ENCODE assay signal across 13 cellular contexts in the genomic region with DNA sequence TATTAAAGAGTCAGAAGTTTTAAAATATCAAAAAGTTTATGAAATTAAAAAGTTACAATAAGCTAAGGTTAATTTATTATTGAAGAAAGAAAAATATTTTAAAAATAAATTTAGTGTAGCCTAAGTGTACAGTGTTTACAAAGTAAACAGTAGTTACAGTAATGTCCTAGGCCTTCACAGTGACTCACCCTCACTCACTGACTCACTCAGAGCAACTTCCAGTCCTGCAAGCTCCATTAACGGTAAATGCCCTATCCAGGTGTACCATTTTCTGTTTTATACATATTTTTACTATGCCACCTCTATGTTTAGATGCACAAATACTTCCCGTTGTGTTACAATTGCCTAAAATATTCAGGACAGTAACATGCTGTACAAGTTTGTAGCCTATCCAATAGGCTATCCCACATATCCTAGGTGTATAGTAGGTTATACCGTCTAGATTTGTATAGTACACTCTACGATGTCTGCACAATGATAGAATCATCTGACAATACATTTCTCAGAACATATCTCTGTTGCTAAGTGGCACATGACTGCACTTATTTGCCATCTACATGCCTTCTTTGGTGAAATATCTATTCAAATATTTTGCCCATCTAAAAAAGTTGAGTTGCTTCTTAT.
DNase-seq lines count a peak whose midpoint lies in the region; ATAC-seq and TF ChIP-seq lines count a peak whose summit lies in the region.
"Had no signal": no experiment of that assay in that cellular context is flagged by ENCODE, and none has a peak within 500 bp of the region (broad histone marks: within the 10 kb centered on the region; RNA-seq: fewer than 3 reads in every experiment).

No MANE protein-coding gene starts in this region.

- H3K27me3 ChIP-seq in PC-9 (ENCODE audit: insufficient read depth, low read depth) (no peaks in the 10 kb centered on the region), left lung (no peaks in the 10 kb centered on the region)

- H3K4me1 Mint-ChIP-seq in activated T-helper 2 cell treated with anti-CD3 and anti-CD28 coated beads, Interferon-gamma antibody, Interleukin-2, Interleukin-4, amounts not matched to agents 10 μg/mL and 5 μg/mL and 100 μg/mL, durations not matched to agents 14 hours and 24 hours and 36 hours (ENCODE audit: low read depth), result no peaks in the 10 kb centered on the region
- H3K4me1 Mint-ChIP-seq: stimulated activated memory B cell treated with anti-CD40 and anti-IgM and Interleukin-4, amounts not matched to agents 10 μg/mL and 1 μg/mL and 100 μg/mL, for 72 hours had no signal

- H3K4me1 ChIP-seq in PC-9 (replicated peaks; ENCODE audit: insufficient read depth), result peaks cover 18% of the 10 kb centered on the region
- no peaks in the 10 kb centered on the region for H3K4me1 ChIP-seq in left lung

- no peak overlapping the region for H3K27ac ChIP-seq in PC-9
- no peak overlapping the region for H3K27ac ChIP-seq in left lung
- no peak overlapping the region for H3K27ac ChIP-seq in coronary artery
- H3K27ac ChIP-seq: C4-2B had no signal

- H3K36me3 Mint-ChIP-seq in activated T-helper 2 cell treated with anti-CD3 and anti-CD28 coated beads, Interferon-gamma antibody, Interleukin-2, Interleukin-4, amounts not matched to agents 10 μg/mL and 5 μg/mL and 100 μg/mL, durations not matched to agents 14 hours and 24 hours and 36 hours (ENCODE audit: low read depth), result no peaks in the 10 kb centered on the region
- H3K36me3 Mint-ChIP-seq: activated naive CD8-positive, alpha-beta T cell; stimulated activated memory B cell treated with anti-CD40 and anti-IgM and Interleukin-4, amounts not matched to agents 10 μg/mL and 1 μg/mL and 100 μg/mL, for 72 hours had no signal

- H3F3A ChIP-seq in PC-9 (ENCODE audit: insufficient read depth, low read depth), result peaks cover 11% of the 10 kb centered on the region; the same call in 1 of the 2 replicates

- intact Hi-C loops in PC-9 (cut with micrococcal nuclease; ENCODE audit: unreplicated experiment), result no loop called here
- intact Hi-C loops in left lung (cut with DNase I), result no loop called here
- intact Hi-C loops in activated T-helper 2 cell treated with anti-CD3 and anti-CD28 coated beads, Interferon-gamma antibody, Interleukin-2, Interleukin-4, amounts not matched to agents 10 μg/mL and 5 μg/mL and 100 μg/mL, durations not matched to agents 14 hours and 24 hours and 36 hours (cut with micrococcal nuclease), result no loop called here

- peaks cover 4% of the 10 kb centered on the region; the same call in 1 of the 2 replicates for H3K9me2 ChIP-seq in PC-9 (ENCODE audit: insufficient read depth)

- H3K4me2 ChIP-seq in PC-9, result peak overlapping the region; percentile 31; the same call in 1 of the 2 replicates

- H3K4me3 ChIP-seq in PC-9 (no peak overlapping the region), left lung (no peak overlapping the region), coronary artery (no peak overlapping the region)

- H3K4me3 Mint-ChIP-seq in activated T-helper 2 cell treated with anti-CD3 and anti-CD28 coated beads, Interferon-gamma antibody, Interleukin-2, Interleukin-4, amounts not matched to agents 10 μg/mL and 5 μg/mL and 100 μg/mL, durations not matched to agents 14 hours and 24 hours and 36 hours (ENCODE audit: low read depth), result no peak overlapping the region
- H3K4me3 Mint-ChIP-seq: activated naive CD8-positive, alpha-beta T cell; stimulated activated memory B cell treated with anti-CD40 and anti-IgM and Interleukin-4, amounts not matched to agents 10 μg/mL and 1 μg/mL and 100 μg/mL, for 72 hours had no signal

- no peaks in the 10 kb centered on the region for H3K9me3 ChIP-seq in PC-9 (ENCODE audit: insufficient read depth, low read depth)
- H3K9me3 ChIP-seq in left lung, result no peaks in the 10 kb centered on the region

- no peaks in the 10 kb centered on the region for H4K20me1 ChIP-seq in PC-9 (ENCODE audit: insufficient read depth)

- TF ChIP-seq CTCF in PC-9 (conservative IDR thresholded peaks at IDR 0.05) (no peak), left lung (IDR thresholded peaks at IDR 0.05) (no peak), coronary artery (IDR thresholded peaks at IDR 0.05) (no peak)

- H3K36me3 ChIP-seq in PC-9 (ENCODE audit: low read depth) (no peaks in the 10 kb centered on the region), left lung (no peaks in the 10 kb centered on the region)

- no TSS peak for BruUV-seq in PC-9 (replicated peaks; lab: Mats Ljungman, UMichigan)

- H3K27me3 Mint-ChIP-seq in activated T-helper 2 cell treated with anti-CD3 and anti-CD28 coated beads, Interferon-gamma antibody, Interleukin-2, Interleukin-4, amounts not matched to agents 10 μg/mL and 5 μg/mL and 100 μg/mL, durations not matched to agents 14 hours and 24 hours and 36 hours (ENCODE audit: low read depth), result peaks cover 3% of the 10 kb centered on the region
- H3K27me3 Mint-ChIP-seq: activated naive CD8-positive, alpha-beta T cell; stimulated activated memory B cell treated with anti-CD40 and anti-IgM and Interleukin-4, amounts not matched to agents 10 μg/mL and 1 μg/mL and 100 μg/mL, for 72 hours had no signal

- POLR2A ChIA-PET in PC-9 (lab: Charles Lee; ENCODE audit: unreplicated experiment), result interaction anchor here (0.5 to 0.7 kb wide), 2 partner anchors 324 to 530 kb away, joined by 5 read pairs; no protein-coding TSS in a partner anchor

- H3K27ac Mint-ChIP-seq in activated T-helper 2 cell treated with anti-CD3 and anti-CD28 coated beads, Interferon-gamma antibody, Interleukin-2, Interleukin-4, amounts not matched to agents 10 μg/mL and 5 μg/mL and 100 μg/mL, durations not matched to agents 14 hours and 24 hours and 36 hours, result no peak overlapping the region
- H3K27ac Mint-ChIP-seq: activated naive CD8-positive, alpha-beta T cell had no signal

- no peaks in the 10 kb centered on the region for H3K9me3 Mint-ChIP-seq in activated T-helper 2 cell treated with anti-CD3 and anti-CD28 coated beads, Interferon-gamma antibody, Interleukin-2, Interleukin-4, amounts not matched to agents 10 μg/mL and 5 μg/mL and 100 μg/mL, durations not matched to agents 14 hours and 24 hours and 36 hours
- H3K9me3 Mint-ChIP-seq: stimulated activated memory B cell treated with anti-CD40 and anti-IgM and Interleukin-4, amounts not matched to agents 10 μg/mL and 1 μg/mL and 100 μg/mL, for 72 hours had no signal

- peak; percentile 93 for ATAC-seq in left lung
- ATAC-seq: stimulated activated memory B cell treated with anti-CD40 and anti-IgM and Interleukin-4, amounts not matched to agents 10 μg/mL and 1 μg/mL and 100 μg/mL, for 72 hours had no signal

- H3K79me2 ChIP-seq in PC-9 (ENCODE audit: low read depth), result no peaks in the 10 kb centered on the region

- DNase-seq in DMS53 (lab: John Stamatoyannopoulos, UW) (peak; percentile 85), PC-9 (peak; percentile 21 to 76), dedifferentiated amniotic fluid mesenchymal stem cell (ENCODE audit: extremely low spot score) (peak; percentile 21), left lung (no peak), midbrain (lab: John Stamatoyannopoulos, UW) (no peak), HK-2 (ENCODE audit: unreplicated experiment) (no peak), coronary artery (ENCODE audit: low spot score) (no peak)
- DNase-seq in activated T-helper 2 cell treated with anti-CD3 and anti-CD28 coated beads, Interferon-gamma antibody, Interleukin-2, Interleukin-4, amounts not matched to agents 10 μg/mL and 5 μg/mL and 100 μg/mL, durations not matched to agents 14 hours and 24 hours and 36 hours (ENCODE audit: low spot score), result no peak
- DNase-seq: hippocampal formation; stimulated activated CD4-positive, alpha-beta T cell treated with anti-CD3 and anti-CD28 coated beads, Interleukin-1b, Interleukin-23, amount 100 ng/mL, for 48 hours had no signal

- CTCF ChIA-PET in PC-9 (lab: Charles Lee), result interaction anchor here (0.7 to 1.5 kb wide), 3 partner anchors 14 to 128 kb away, joined by 3 to 6 read pairs (median 3); no protein-coding TSS in a partner anchor

- H2AFZ ChIP-seq in PC-9, result no peak overlapping the region

Comparison
In these comparisons a context has a peak if more than half of its experiments do, and no peak if none do; other contexts are left out.
1. DNase-seq: peak in DMS53 (single experiment), PC-9 (2 of 2) and dedifferentiated amniotic fluid mesenchymal stem cell (single experiment); none in left lung (0 of 2), activated T-helper 2 cell treated with anti-CD3 and anti-CD28 coated beads, Interferon-gamma antibody, Interleukin-2, Interleukin-4, amounts not matched to agents 10 μg/mL and 5 μg/mL and 100 μg/mL, durations not matched to agents 14 hours and 24 hours and 36 hours (single experiment), midbrain (single experiment), HK-2 (single experiment) and coronary artery (single experiment).